In genomic region chr16:76897816-76898215, GRCh38 we compare ENCODE assay signal across 22 cellular contexts.
"Had no signal": no experiment of that assay in that cellular context is flagged by ENCODE, and none has a peak within 500 bp of the region (broad histone marks: within the 10 kb centered on the region; RNA-seq: fewer than 3 reads in every experiment).

No MANE protein-coding gene starts in this region.

- H3K4me3 ChIP-seq: coronary artery, esophagus muscularis mucosa, gastrocnemius medialis, left ventricle myocardium inferior, lower lobe of right lung, psoas muscle, spleen, thoracic aorta, transverse colon had no signal

- H3K4me1 Mint-ChIP-seq: endodermal cell; immature natural killer cell; naive B cell; nephron; stimulated activated naive B cell treated with anti-CD40 and anti-IgM and Interleukin-4, amounts not matched to agents 10 μg/mL and 1 μg/mL and 100 μg/mL, for 72 hours; stimulated activated naive CD8-positive, alpha-beta T cell treated with anti-CD3 and anti-CD28 coated beads, Interleukin-15, amount 100 ng/mL, for 72 hours had no signal

- H3K36me3 ChIP-seq: esophagus muscularis mucosa, gastrocnemius medialis, left ventricle myocardium inferior, lower lobe of right lung, spleen, thoracic aorta, transverse colon had no signal

- ATAC-seq: gastrocnemius medialis; left cardiac atrium; lower lobe of right lung; psoas muscle; sciatic nerve; stimulated activated naive B cell treated with anti-CD40 and anti-IgM and Interleukin-4, amounts not matched to agents 10 μg/mL and 1 μg/mL and 100 μg/mL, for 72 hours; stimulated activated naive CD8-positive, alpha-beta T cell treated with anti-CD3 and anti-CD28 coated beads, Interleukin-15, amount 100 ng/mL, for 72 hours had no signal

- H3K27me3 Mint-ChIP-seq: naive B cell; stimulated activated naive B cell treated with anti-CD40 and anti-IgM and Interleukin-4, amounts not matched to agents 10 μg/mL and 1 μg/mL and 100 μg/mL, for 72 hours; stimulated activated naive CD8-positive, alpha-beta T cell treated with anti-CD3 and anti-CD28 coated beads, Interleukin-15, amount 100 ng/mL, for 72 hours had no signal

- H3K4me1 ChIP-seq: esophagus muscularis mucosa, gastrocnemius medialis, left ventricle myocardium inferior, lower lobe of right lung, psoas muscle, spleen, transverse colon had no signal

- DNase-seq: effector CD4-positive, alpha-beta T cell; endodermal cell; gastrocnemius medialis; immature natural killer cell; left cardiac atrium; left ventricle myocardium inferior; lower lobe of right lung; mesendoderm; naive B cell; psoas muscle; spleen; stimulated activated CD4-positive, alpha-beta T cell treated with anti-CD3 and anti-CD28 coated beads, Interleukin-15, amount 100 ng/mL, for 24 hours; stimulated activated CD4-positive, alpha-beta T cell treated with anti-CD3 and anti-CD28 coated beads, Interleukin-1b, Interleukin-23, amount 100 ng/mL, for 48 hours; stimulated activated CD4-positive, alpha-beta T cell treated with anti-CD3 and anti-CD28 coated beads, Interleukin-4, amount 100 ng/mL, for 24 hours; stimulated activated naive B cell treated with anti-CD40 and anti-IgM and Interleukin-4, amounts not matched to agents 10 μg/mL and 1 μg/mL and 100 μg/mL, for 72 hours; stimulated activated naive CD8-positive, alpha-beta T cell treated with anti-CD3 and anti-CD28 coated beads, Interleukin-15, amount 100 ng/mL, for 72 hours; transverse colon had no signal

- H3K9me3 ChIP-seq: esophagus muscularis mucosa, gastrocnemius medialis, left ventricle myocardium inferior, lower lobe of right lung, psoas muscle, thoracic aorta, transverse colon had no signal

- H3K36me3 Mint-ChIP-seq: immature natural killer cell; naive B cell; stimulated activated naive B cell treated with anti-CD40 and anti-IgM and Interleukin-4, amounts not matched to agents 10 μg/mL and 1 μg/mL and 100 μg/mL, for 72 hours had no signal

- H3K27ac Mint-ChIP-seq: endodermal cell; immature natural killer cell; stimulated activated naive B cell treated with anti-CD40 and anti-IgM and Interleukin-4, amounts not matched to agents 10 μg/mL and 1 μg/mL and 100 μg/mL, for 72 hours; stimulated activated naive CD8-positive, alpha-beta T cell treated with anti-CD3 and anti-CD28 coated beads, Interleukin-15, amount 100 ng/mL, for 72 hours had no signal

- H3K27me3 ChIP-seq: esophagus muscularis mucosa, gastrocnemius medialis, spleen, transverse colon had no signal

- H3K4me3 Mint-ChIP-seq: endodermal cell; immature natural killer cell; naive B cell; nephron; stimulated activated naive B cell treated with anti-CD40 and anti-IgM and Interleukin-4, amounts not matched to agents 10 μg/mL and 1 μg/mL and 100 μg/mL, for 72 hours; stimulated activated naive CD8-positive, alpha-beta T cell treated with anti-CD3 and anti-CD28 coated beads, Interleukin-15, amount 100 ng/mL, for 72 hours had no signal

- H3K27ac ChIP-seq: coronary artery, esophagus muscularis mucosa, gastrocnemius medialis, left ventricle myocardium inferior, lower lobe of right lung, psoas muscle, thoracic aorta, transverse colon had no signal
